8 cellular contexts compared by ENCODE assay signal in the genomic region with DNA sequence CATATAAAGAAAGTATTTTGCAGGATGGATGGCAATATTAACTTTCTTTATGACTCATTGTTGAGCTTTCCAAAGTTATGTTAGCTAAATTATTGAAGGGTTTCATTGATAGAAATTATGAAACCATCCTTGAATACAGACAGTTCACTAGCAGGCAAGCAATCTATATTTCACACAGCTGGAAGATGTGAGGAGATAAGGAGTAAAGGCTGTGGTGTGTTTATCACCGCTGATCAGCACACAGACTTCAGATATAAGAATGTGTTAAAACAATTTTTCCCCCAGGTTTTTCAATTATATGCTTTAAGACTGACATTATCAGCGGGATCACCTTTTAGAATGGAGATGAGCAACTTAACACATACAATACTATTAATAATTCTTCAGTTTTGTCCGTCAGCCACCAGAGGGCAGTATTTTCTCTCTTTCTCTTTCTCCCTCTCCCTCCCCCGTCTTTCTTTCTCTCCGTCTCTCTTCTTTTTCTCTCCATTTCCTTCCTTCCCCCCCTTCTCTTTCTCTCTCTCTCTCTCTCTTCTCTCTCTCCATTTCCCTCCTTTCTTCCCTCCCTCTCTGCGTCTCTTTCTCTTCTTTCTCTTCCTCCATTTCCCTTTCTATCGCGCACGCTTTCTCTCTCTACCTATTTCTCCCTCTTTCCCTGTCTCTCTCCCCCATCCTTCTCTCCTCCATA.
A peak's percentile ranks its signal among the peaks of the same experiment; 100 is the strongest.
DNase-seq lines count a peak whose midpoint lies in the region; ATAC-seq and TF ChIP-seq lines count a peak whose summit lies in the region.

No MANE protein-coding gene starts in this region.

- no peaks in the 10 kb centered on the region for H3K79me2 ChIP-seq in Loucy (ENCODE audit: insufficient read depth, low read length)

- peak overlapping the region; percentile 95 for H2AFZ ChIP-seq in Loucy (ENCODE audit: low read length)

- no peaks in the 10 kb centered on the region for H3K36me3 Mint-ChIP-seq in stimulated activated naive CD8-positive, alpha-beta T cell treated with anti-CD3 and anti-CD28 coated beads, Interleukin-15, Interleukin-2, amounts not matched to agents 100 ng/mL and 50 ng/mL, for 24 hours (ENCODE audit: low read depth)

- TF ChIP-seq CTCF in BE2C (IDR thresholded peaks at IDR 0.05; ENCODE audit: low read depth, low read length) (peak; percentile 66), Loucy (conservative IDR thresholded peaks at IDR 0.05; ENCODE audit: low read length) (peak; percentile 76), colonic mucosa (IDR thresholded peaks at IDR 0.05) (peak; percentile 68)

- peak overlapping the region; percentile 47 for H3K4me3 Mint-ChIP-seq in stimulated activated naive CD8-positive, alpha-beta T cell treated with anti-CD3 and anti-CD28 coated beads, Interleukin-15, Interleukin-2, amounts not matched to agents 100 ng/mL and 50 ng/mL, for 24 hours

- H3K36me3 ChIP-seq in BE2C: no peaks in the 10 kb centered on the region
- H3K36me3 ChIP-seq in Loucy (ENCODE audit: insufficient read depth, low read length): no peaks in the 10 kb centered on the region
- H3K36me3 ChIP-seq in SK-N-MC (ENCODE audit: insufficient read depth, low read length): no peaks in the 10 kb centered on the region
- no peaks in the 10 kb centered on the region for H3K36me3 ChIP-seq in colonic mucosa

- no peaks in the 10 kb centered on the region for H3K9me2 ChIP-seq in Loucy (replicated peaks; ENCODE audit: low read depth, low read length)

- ATAC-seq in GM18909 (IDR thresholded peaks at IDR 0.05; ENCODE audit: poor library complexity, unreplicated experiment): peak; percentile 58
- peak; percentile 64 for ATAC-seq in left colon

- H3K4me3 ChIP-seq in BE2C (ENCODE audit: low read depth, low read length) (peak overlapping the region; percentile 43), Loucy (ENCODE audit: low read length, poor library complexity, severe bottlenecking) (peak overlapping the region; percentile 61), SK-N-MC (0 out of 2 replicates have a peak overlapping the region, but pooled peaks have one; percentile 30), colonic mucosa (no peak overlapping the region)

- peaks cover 28% of the 10 kb centered on the region for H3K27me3 Mint-ChIP-seq in stimulated activated naive CD8-positive, alpha-beta T cell treated with anti-CD3 and anti-CD28 coated beads, Interleukin-15, Interleukin-2, amounts not matched to agents 100 ng/mL and 50 ng/mL, for 24 hours

- H3K27ac Mint-ChIP-seq in stimulated activated naive CD8-positive, alpha-beta T cell treated with anti-CD3 and anti-CD28 coated beads, Interleukin-15, Interleukin-2, amounts not matched to agents 100 ng/mL and 50 ng/mL, for 24 hours: no peak overlapping the region

- no peaks in the 10 kb centered on the region for H4K20me1 ChIP-seq in Loucy (ENCODE audit: insufficient read depth, low read length, poor library complexity, severe bottlenecking)

- no peaks in the 10 kb centered on the region for H3K4me1 Mint-ChIP-seq in stimulated activated naive CD8-positive, alpha-beta T cell treated with anti-CD3 and anti-CD28 coated beads, Interleukin-15, Interleukin-2, amounts not matched to agents 100 ng/mL and 50 ng/mL, for 24 hours (ENCODE audit: low read depth)

- no peak overlapping the region for H3K27ac ChIP-seq in SK-N-MC
- no peak overlapping the region for H3K27ac ChIP-seq in colonic mucosa

- H3K9ac ChIP-seq in Loucy (ENCODE audit: low read depth, low read length, poor library complexity, severe bottlenecking) (peak overlapping the region; percentile 44), SK-N-MC (ENCODE audit: insufficient read length) (no peak overlapping the region), colonic mucosa (ENCODE audit: low read depth in 2 of 2, low read length in 2 of 2) (no peak overlapping the region)

- H3K27me3 ChIP-seq in BE2C: no peaks in the 10 kb centered on the region; the same call in 1 of the 2 replicates
- H3K27me3 ChIP-seq in Loucy (ENCODE audit: insufficient read depth, low read length, poor library complexity, severe bottlenecking): no peaks in the 10 kb centered on the region
- H3K27me3 ChIP-seq in colonic mucosa: no peaks in the 10 kb centered on the region

- DNase-seq in BE2C (peak; percentile 28), SK-N-MC (ENCODE audit: low read depth, low spot score) (no peak), colonic mucosa (peak; percentile 47), left colon (no peak)
- DNase-seq in effector CD8-positive, alpha-beta T cell (lab: John Stamatoyannopoulos, UW): no peak

- H3K4me2 ChIP-seq in Loucy (ENCODE audit: low read depth, low read length, poor library complexity, severe bottlenecking): peak overlapping the region; percentile 70

- H3K9me3 ChIP-seq in BE2C: no peaks in the 10 kb centered on the region
- H3K9me3 ChIP-seq in Loucy (ENCODE audit: insufficient read depth, low read depth, low read length): no peaks in the 10 kb centered on the region
- no peaks in the 10 kb centered on the region for H3K9me3 ChIP-seq in SK-N-MC (ENCODE audit: low read depth, low read length)
- H3K9me3 ChIP-seq in colonic mucosa: no peaks in the 10 kb centered on the region

- H3K4me1 ChIP-seq in BE2C (no peaks in the 10 kb centered on the region), Loucy (ENCODE audit: insufficient read depth, low read length, poor library complexity, severe bottlenecking) (no peaks in the 10 kb centered on the region), colonic mucosa (no peaks in the 10 kb centered on the region)

- intact Hi-C loops in colonic mucosa (cut with DNase I): loop anchor here (5.0 kb wide), 2 partner anchors 288 to 383 kb away; no protein-coding TSS in a partner anchor
- intact Hi-C loops in left colon (cut with DNase I, micrococcal nuclease): loop anchor here in 1 of 2 donors (5.0 to 10.0 kb wide), 2 partner anchors 283 to 391 kb away; a partner anchor contains a TSS

- no peaks in the 10 kb centered on the region for H3F3A ChIP-seq in Loucy (ENCODE audit: low read depth)

- no peaks in the 10 kb centered on the region for H3K9me3 Mint-ChIP-seq in stimulated activated naive CD8-positive, alpha-beta T cell treated with anti-CD3 and anti-CD28 coated beads, Interleukin-15, Interleukin-2, amounts not matched to agents 100 ng/mL and 50 ng/mL, for 24 hours

Comparison
In these comparisons a context has a peak if more than half of its experiments do, and no peak if none do; other contexts are left out.
1. DNase-seq: peak in BE2C (single experiment) and colonic mucosa (single experiment); none in SK-N-MC (single experiment), left colon (0 of 2) and effector CD8-positive, alpha-beta T cell (single experiment).
2. Peak in every context shown above with its lines, with median percentiles within 50 percentile points of each other: CTCF ChIP-seq.